8 cellular contexts compared by ENCODE assay signal in genomic region chr7:98284335-98285036, GRCh38. TPM values are rescaled to one million over a fixed set of nuclear protein-coding genes. Genes with fewer than 3 reads are reported as not detected.
DNase-seq lines count a peak whose midpoint lies in the region; ATAC-seq and TF ChIP-seq lines count a peak whose summit lies in the region.

No MANE protein-coding gene starts in this region.

- H3K27ac ChIP-seq in HCT116 (ENCODE audit: low read depth, low read length) (peak overlapping the region; percentile 68), parathyroid adenoma (peak overlapping the region; percentile 36)

- TF ChIP-seq RAD21 in HCT116 (IDR thresholded peaks at IDR 0.05; ENCODE audit: low read depth), result no peak

- H4K20me1 ChIP-seq in HCT116 (ENCODE audit: insufficient read depth), result peaks cover 3% of the 10 kb centered on the region; the same call in 1 of the 2 replicates

- H3K4me3 ChIP-seq in HCT116 (replicated peaks in 1 of 2; ENCODE audit: low read depth in 1 of 2, low read length in 2 of 2), result peak overlapping the region; percentile 24 to 43
- H3K4me3 ChIP-seq in parathyroid adenoma (ENCODE audit: low read depth, low read length), result peak overlapping the region; percentile 86

- H3K4me2 ChIP-seq in HCT116 (ENCODE audit: low read length) (peak overlapping the region; percentile 95), parathyroid adenoma (ENCODE audit: low read length) (peak overlapping the region; percentile 82)

- CTCF ChIA-PET in HCT116 (lab: Charles Lee), result no interaction called here
- CTCF ChIA-PET in activated B cell treated with CpG ODN at 0.5 μM for 24 hours (lab: Charles Lee), result no interaction called here

- RAD21 ChIA-PET in HCT116 (lab: Charles Lee; ENCODE audit: low non-redundant PET in 1 of 2, low total read pairs in 2 of 2, uncharacterized antibody in 2 of 2, unreplicated experiment in 2 of 2), result no interaction called here

- DNase-seq in HCT116 (ENCODE audit: low read depth, low spot score) (no peak), activated B cell treated with CpG ODN at 0.5 μM for 24 hours (no peak), Right ventricle myocardium inferior (ENCODE audit: missing footprints) (peak; percentile 93), DMS79 (lab: John Stamatoyannopoulos, UW) (no peak)
- DNase-seq in activated CD4-positive, alpha-beta T cell treated with anti-CD3 and anti-CD28 coated beads for 48 hours, result no peak

- no peaks in the 10 kb centered on the region for H3K9me2 ChIP-seq in HCT116 (ENCODE audit: insufficient read depth)

- TF ChIP-seq POLR2A in HCT116 (IDR thresholded peaks at IDR 0.05; ENCODE audit: borderline replicate concordance, extremely low read depth, insufficient read depth, insufficient read length) (no peak), GM18505 (IDR thresholded peaks at IDR 0.05; ENCODE audit: borderline replicate concordance, extremely low read depth, insufficient read depth, insufficient read length) (no peak)

- no peak for ATAC-seq in HCT116
- ATAC-seq in activated B cell treated with CpG ODN at 0.5 μM for 24 hours (ENCODE audit: low read depth), result no peak
- peak; percentile 57 for ATAC-seq in Right ventricle myocardium inferior
- ATAC-seq in HG03520 (IDR thresholded peaks at IDR 0.05; ENCODE audit: unreplicated experiment), result no peak
- ATAC-seq in GM18505 (IDR thresholded peaks at IDR 0.05; ENCODE audit: unreplicated experiment), result no peak

- peaks cover 6% of the 10 kb centered on the region for H3K36me3 Mint-ChIP-seq in activated B cell treated with CpG ODN at 0.5 μM for 24 hours (ENCODE audit: low read depth)

- BruUV-seq in HCT116 (replicated peaks; lab: Mats Ljungman, UMichigan), result no TSS peak

- intact Hi-C loops in HCT116 (cut with micrococcal nuclease), result no loop called here
- intact Hi-C loops in activated B cell treated with CpG ODN at 0.5 μM for 24 hours (cut with micrococcal nuclease), result loop anchor here (10.0 kb wide), 1 partner anchor 1170 kb away; the partner anchor contains the start of gene SDHAF3
- intact Hi-C loops in Right ventricle myocardium inferior (cut with DNase I), result loop anchor here (5.0 kb wide), 2 partner anchors 118 to 543 kb away; partner anchors contain the start of gene BAIAP2L1

- H3K27ac Mint-ChIP-seq in activated B cell treated with CpG ODN at 0.5 μM for 24 hours, result no peak overlapping the region

- H3K4me3 Mint-ChIP-seq in activated B cell treated with CpG ODN at 0.5 μM for 24 hours, result peak overlapping the region; percentile 19

- no peak overlapping the region for H2AFZ ChIP-seq in HCT116 (ENCODE audit: low read depth, low read length, poor library complexity, severe bottlenecking)
- no peak overlapping the region for H2AFZ ChIP-seq in parathyroid adenoma

- H3K36me3 ChIP-seq in HCT116 (ENCODE audit: control insufficient read depth in 1 of 2, insufficient read depth in 2 of 2, low read length in 2 of 2) (no peaks in the 10 kb centered on the region; a peak in 1 of 4 replicates), parathyroid adenoma (ENCODE audit: control insufficient read depth, insufficient read depth, low read length) (no peaks in the 10 kb centered on the region)

- no peaks in the 10 kb centered on the region for H3K27me3 Mint-ChIP-seq in activated B cell treated with CpG ODN at 0.5 μM for 24 hours

- no peaks in the 10 kb centered on the region for H3K27me3 ChIP-seq in HCT116 (ENCODE audit: insufficient read depth, low read length)
- H3K27me3 ChIP-seq in parathyroid adenoma (ENCODE audit: control insufficient read depth, insufficient read depth, low read length), result no peaks in the 10 kb centered on the region

- H3K9ac ChIP-seq in HCT116 (ENCODE audit: low read length), result peak overlapping the region; percentile 95
- no peak overlapping the region for H3K9ac ChIP-seq in parathyroid adenoma

- peaks cover 77% of the 10 kb centered on the region for H3K79me2 ChIP-seq in HCT116 (ENCODE audit: insufficient read depth, low read length)
- H3K79me2 ChIP-seq in parathyroid adenoma, result peaks cover 21% of the 10 kb centered on the region

- TF ChIP-seq CTCF in HCT116 (IDR thresholded peaks at IDR 0.05 in 2 of 3, conservative IDR thresholded peaks at IDR 0.05 in 1 of 3; ENCODE audit: borderline replicate concordance in 1 of 3, insufficient read depth in 1 of 3, low read depth in 2 of 3, low read length in 2 of 3), result no peak
- no peak for TF ChIP-seq CTCF in activated B cell treated with CpG ODN at 0.5 μM for 24 hours (IDR thresholded peaks at IDR 0.05)
- TF ChIP-seq CTCF in parathyroid adenoma (IDR thresholded peaks at IDR 0.05), result no peak

- no peaks in the 10 kb centered on the region for H3K9me3 Mint-ChIP-seq in activated B cell treated with CpG ODN at 0.5 μM for 24 hours

- H3K4me1 ChIP-seq in HCT116 (ENCODE audit: control insufficient read depth in 1 of 2, insufficient read depth in 2 of 2, low read length in 2 of 2) (peaks cover 48 to 74% of the 10 kb centered on the region in 2 experiments), parathyroid adenoma (peaks cover 15% of the 10 kb centered on the region)

- POLR2A ChIA-PET in HCT116 (lab: Charles Lee), result interaction anchor here (0.9 kb wide), 1 partner anchor 124 kb away, joined by 3 read pairs; no protein-coding TSS in a partner anchor
- POLR2A ChIA-PET in activated B cell treated with CpG ODN at 0.5 μM for 24 hours (lab: Charles Lee), result no interaction called here

- peaks cover 41% of the 10 kb centered on the region for H3K4me1 Mint-ChIP-seq in activated B cell treated with CpG ODN at 0.5 μM for 24 hours

- H3K9me3 ChIP-seq in HCT116 (ENCODE audit: control insufficient read depth in 1 of 2, insufficient read depth in 1 of 2, low read depth in 1 of 2, low read length in 2 of 2), result no peaks in the 10 kb centered on the region
- H3K9me3 ChIP-seq in parathyroid adenoma (ENCODE audit: control insufficient read depth, low read length), result no peaks in the 10 kb centered on the region

TF ChIP-seq in HCT116, 20 proteins besides CTCF, POLR2A, EP300 and RAD21:
- no peak for TF ChIP-seq YY1 (IDR thresholded peaks at IDR 0.05; ENCODE audit: extremely low read depth, insufficient replicate concordance, low read depth, low read length)
- TF ChIP-seq CBX3 (IDR thresholded peaks at IDR 0.05; ENCODE audit: low read depth), result no peak
- 0 out of 2 replicates have a peak, but pooled peaks have one; percentile 30 for TF ChIP-seq POLR2AphosphoS5 (IDR thresholded peaks at IDR 0.05; ENCODE audit: low read depth, low read length)
- no peak for TF ChIP-seq ZFX (IDR thresholded peaks at IDR 0.05)

RNA-seq across cellular contexts. Expression of gene BRI3, which starts 3.0 kb away (rescaled TPM):
- 102 TPM for total RNA-seq in HCT116 (2021; ENCODE audit: unreplicated experiment)
- 92.5 and 93.5 TPM in 2 replicates for polyA plus RNA-seq in HCT116 (2012)
- total RNA-seq in activated B cell treated with CpG ODN at 0.5 μM for 24 hours, result 53.7 and 55.9 TPM in 2 replicates
- total RNA-seq in Right ventricle myocardium inferior, result 240 TPM

RNA-seq across cellular contexts. Expression of gene TECPR1, which starts 32.5 kb away (rescaled TPM):
- 19.9 TPM for total RNA-seq in HCT116 (2021; ENCODE audit: unreplicated experiment)
- 7.6 and 9.6 TPM in 2 replicates for polyA plus RNA-seq in HCT116 (2012)
- 24.6 and 34.5 TPM in 2 replicates for total RNA-seq in activated B cell treated with CpG ODN at 0.5 μM for 24 hours
- 20.9 TPM for total RNA-seq in Right ventricle myocardium inferior
